In genomic region chr3:10248184-10248983, GRCh38 we compare ENCODE assay signal across 8 cellular contexts. TPM values are rescaled to one million over a fixed set of nuclear protein-coding genes. Genes with fewer than 3 reads are reported as not detected.
A peak's percentile ranks its signal among the peaks of the same experiment; 100 is the strongest.
DNase-seq lines count a peak whose midpoint lies in the region; ATAC-seq, FAIRE-seq and TF ChIP-seq lines count a peak whose summit lies in the region.

Gene TATDN2 (plus strand): TSS chr3:10248459. CDS start chr3:10249201, 742 bp downstream.

- H3K27me3 ChIP-seq in bronchial epithelial cell (ENCODE audit: control insufficient read depth, insufficient read depth, low read length) (no peaks in the 10 kb centered on the region), smooth muscle cell (ENCODE audit: low read depth) (no peaks in the 10 kb centered on the region)

- H3K4me3 ChIP-seq in AG09309 (ENCODE audit: control insufficient read depth, low read depth, low read length) (peak within 1 kb of the TSS; percentile 98), WI38 (ENCODE audit: low read depth, low read length) (peak within 1 kb of the TSS; percentile 85), bronchial epithelial cell (ENCODE audit: low read depth, low read length) (peak within 1 kb of the TSS; percentile 68), smooth muscle cell (peak within 1 kb of the TSS; percentile 60)

- ATAC-seq in GM19023 (IDR thresholded peaks at IDR 0.05; ENCODE audit: unreplicated experiment) (peak; percentile 96), HG03196 (IDR thresholded peaks at IDR 0.05; ENCODE audit: unreplicated experiment) (peak; percentile 96)

- peak within 1 kb of the TSS; percentile 64 for H2AFZ ChIP-seq in smooth muscle cell (ENCODE audit: low read depth)

- H3K36me3 ChIP-seq in bronchial epithelial cell (ENCODE audit: control insufficient read depth, insufficient read depth, low read length), result peaks cover 4% of the 10 kb centered on the region
- no peaks in the 10 kb centered on the region for H3K36me3 ChIP-seq in smooth muscle cell (ENCODE audit: low read depth)

- peaks cover 34% of the 10 kb centered on the region for H4K20me1 ChIP-seq in smooth muscle cell (ENCODE audit: low read depth)

- peak within 1 kb of the TSS; percentile 87 for H3K4me2 ChIP-seq in smooth muscle cell

- peak within 1 kb of the TSS; percentile 64 for H3K9ac ChIP-seq in smooth muscle cell (ENCODE audit: low read depth)

- H3K27ac ChIP-seq in smooth muscle cell (ENCODE audit: low read depth), result peak within 1 kb of the TSS; percentile 10

- WGBS in smooth muscle cell (ENCODE audit: low lambda C conversion rate), result 1% methylated on average over 68 of the region's 80 CpGs

- FAIRE-seq in bronchial epithelial cell (lab: Jason Lieb, UNC), result no peak

- TF ChIP-seq CTCF in AG09309 (IDR thresholded peaks at IDR 0.05; ENCODE audit: control insufficient read depth, insufficient read depth, low read depth, low read length, missing control alignments), result no peak
- TF ChIP-seq CTCF in WI38 (IDR thresholded peaks at IDR 0.05; ENCODE audit: low read depth, low read length), result no peak
- no peak for TF ChIP-seq CTCF in bronchial epithelial cell (IDR thresholded peaks at IDR 0.05; ENCODE audit: insufficient read depth, low read length, severe bottlenecking)
- TF ChIP-seq CTCF in smooth muscle cell (IDR thresholded peaks at IDR 0.05; ENCODE audit: borderline replicate concordance, insufficient read depth, poor library complexity, severe bottlenecking), result no peak

- DNase-seq in AG09309 (ENCODE audit: low read depth) (peak; percentile 81), NCI-H226 (peak; percentile 96), bronchial epithelial cell (ENCODE audit: low read depth) (peak; percentile 95), iPS-NIHi7 (ENCODE audit: extremely low spot score) (peak; percentile 100), smooth muscle cell (lab: John Stamatoyannopoulos, UW; ENCODE audit: unreplicated experiment) (peak; percentile 57)

- H3K4me1 ChIP-seq in smooth muscle cell (ENCODE audit: low read depth), result peaks cover 23% of the 10 kb centered on the region

- peaks cover 37% of the 10 kb centered on the region for H3K79me2 ChIP-seq in smooth muscle cell (ENCODE audit: low read depth)

- peaks cover 9% of the 10 kb centered on the region for H3F3A ChIP-seq in smooth muscle cell (ENCODE audit: low read depth)

- no peaks in the 10 kb centered on the region for H3K9me3 ChIP-seq in smooth muscle cell (replicated peaks; ENCODE audit: low read depth)

RNA-seq across cellular contexts. Expression of gene TATDN2, which starts in this region (rescaled TPM):
- total RNA-seq in bronchial epithelial cell (7.9 and 8.2 TPM in 2 replicates), smooth muscle cell (10.7 and 23.6 TPM in 2 replicates)
- polyA plus RNA-seq in smooth muscle cell, result 3.3 and 7.2 TPM in 2 replicates

Comparison
In these comparisons a context has a peak if more than half of its experiments do, and no peak if none do; other contexts are left out.
1. Peak in every context shown above with its lines: DNase-seq, ATAC-seq, H3K4me3 ChIP-seq and H3K27ac ChIP-seq.